ENCODE assay signal across 12 cellular contexts in the genomic region with DNA sequence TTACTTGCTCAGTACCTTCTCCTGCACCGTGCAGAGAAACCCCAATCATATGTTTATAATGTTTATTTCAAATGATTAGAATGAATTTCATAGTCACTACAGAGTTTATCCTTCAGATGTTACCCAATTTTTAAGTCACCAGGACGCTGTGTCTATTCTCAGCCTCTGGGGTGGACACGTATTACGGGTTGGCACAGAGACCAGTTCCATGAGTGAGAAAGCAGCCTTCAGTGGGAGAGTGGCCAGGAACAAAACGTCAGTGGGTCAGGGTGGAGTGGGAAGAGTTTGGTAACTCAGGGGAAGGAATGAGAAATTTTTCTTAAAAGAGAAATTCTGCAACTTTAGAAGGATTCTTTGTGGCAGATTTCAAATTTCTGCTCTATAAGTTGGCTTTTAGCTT.
DNase-seq lines count a peak whose midpoint lies in the region; ATAC-seq, FAIRE-seq and TF ChIP-seq lines count a peak whose summit lies in the region.
"Had no signal": no experiment of that assay in that cellular context is flagged by ENCODE, and none has a peak within 500 bp of the region (broad histone marks: within the 10 kb centered on the region; RNA-seq: fewer than 3 reads in every experiment).

No MANE protein-coding gene starts in this region.

- H3K4me1 Mint-ChIP-seq in naive thymus-derived CD8-positive, alpha-beta T cell = peaks cover 15 to 52% (median 31%) of the 10 kb centered on the region in 4 donors

- in situ Hi-C loops in G401 (cut with HindIII; ENCODE audit: low sequenced_read_pairs) = no loop called here
- in situ Hi-C loops in GM13976 (cut with MboI; ENCODE audit: low sequenced_read_pairs, unreplicated experiment) = no loop called here

- H3K4me3 ChIP-seq in colonic mucosa (no peak overlapping the region), kidney (ENCODE audit: low read length in 2 of 2) (no peak overlapping the region), skeletal muscle tissue (ENCODE audit: low read length in 3 of 3) (no peak overlapping the region), neuronal stem cell (ENCODE audit: low read length in 2 of 2) (no peak overlapping the region)

- H4K91ac ChIP-seq in neuronal stem cell (ENCODE audit: low read depth, low read length, poor library complexity) = no peak overlapping the region

- H2BK15ac ChIP-seq in neuronal stem cell (ENCODE audit: low read length) = no peak overlapping the region

- H3K4me2 ChIP-seq in neuronal stem cell (ENCODE audit: insufficient read depth, low read length, poor library complexity, severe bottlenecking) = no peak overlapping the region

- H3K4ac ChIP-seq in neuronal stem cell (ENCODE audit: low read length) = no peak overlapping the region

- POLR2A ChIA-PET in naive thymus-derived CD8-positive, alpha-beta T cell (lab: Charles Lee) = no interaction called here

- no CpG with 5 or more reads among the region's 5 CpGs for WGBS in neuronal stem cell (ENCODE audit: extremely low coverage in 2 of 2, insufficient read length in 2 of 2, insufficient replicate concordance in 1 of 2), 2 donors

- H2BK120ac ChIP-seq in neuronal stem cell (ENCODE audit: low read depth, low read length) = no peak overlapping the region

- no peaks in the 10 kb centered on the region for H3K36me3 ChIP-seq in colonic mucosa
- no peaks in the 10 kb centered on the region for H3K36me3 ChIP-seq in kidney (ENCODE audit: control insufficient read depth in 1 of 2, insufficient read depth in 2 of 2, low read length in 2 of 2)
- H3K36me3 ChIP-seq in skeletal muscle tissue (ENCODE audit: control insufficient read depth in 3 of 3, insufficient read depth in 3 of 3, low read length in 3 of 3) = no peaks in the 10 kb centered on the region
- peaks cover 0 to 2% of the 10 kb centered on the region in 2 donors for H3K36me3 ChIP-seq in neuronal stem cell (replicated peaks in 1 of 2; ENCODE audit: control insufficient read depth in 2 of 2, insufficient read depth in 2 of 2, low read length in 2 of 2)

- no peak overlapping the region for H2AK5ac ChIP-seq in neuronal stem cell (ENCODE audit: low read depth, low read length)

- peaks cover 12 to 27% (median 17%) of the 10 kb centered on the region in 3 donors for H3K36me3 Mint-ChIP-seq in naive thymus-derived CD8-positive, alpha-beta T cell
- H3K36me3 Mint-ChIP-seq: natural killer cell treated with Interleukin-12 subunit alpha and Interleukin-12 subunit beta and Interleukin-15 and Interleukin-18, amount 100 ng/mL, for 72 hours had no signal

- H3K9ac ChIP-seq in colonic mucosa (ENCODE audit: low read depth in 2 of 2, low read length in 2 of 2) (no peak overlapping the region), kidney (ENCODE audit: low read length in 2 of 2) (no peak overlapping the region), skeletal muscle tissue (ENCODE audit: low read depth in 1 of 3, low read length in 3 of 3) (no peak overlapping the region), neuronal stem cell (ENCODE audit: low read depth, low read length, poor library complexity) (no peak overlapping the region)

- TF ChIP-seq CTCF in colonic mucosa (IDR thresholded peaks at IDR 0.05) (no peak), kidney (IDR thresholded peaks at IDR 0.05; ENCODE audit: borderline replicate concordance, extremely low read depth, insufficient read depth) (no peak), GM13976 (IDR thresholded peaks at IDR 0.05; ENCODE audit: borderline replicate concordance, control extremely low read depth, extremely low read depth, insufficient read depth, missing control alignments) (no peak)

- H3K18ac ChIP-seq in neuronal stem cell (ENCODE audit: low read length) = no peak overlapping the region

- no peaks in the 10 kb centered on the region for H3K27me3 Mint-ChIP-seq in naive thymus-derived CD8-positive, alpha-beta T cell
- H3K27me3 Mint-ChIP-seq: natural killer cell treated with Interleukin-12 subunit alpha and Interleukin-12 subunit beta and Interleukin-15 and Interleukin-18, amount 100 ng/mL, for 72 hours had no signal

- intact Hi-C loops in colonic mucosa (cut with DNase I) (no loop called here), kidney (cut with DNase I) (no loop called here)

- H3K9me3 Mint-ChIP-seq in naive thymus-derived CD8-positive, alpha-beta T cell = peaks cover 0 to 15% (median 0%) of the 10 kb centered on the region in 9 donors

- H3K27me3 ChIP-seq in colonic mucosa = no peaks in the 10 kb centered on the region
- no peaks in the 10 kb centered on the region for H3K27me3 ChIP-seq in skeletal muscle tissue (ENCODE audit: control insufficient read depth in 3 of 3, insufficient read depth in 3 of 3, low read length in 3 of 3)
- H3K27me3 ChIP-seq in neuronal stem cell (ENCODE audit: control insufficient read depth in 3 of 3, insufficient read depth in 3 of 3, low read depth in 1 of 3, low read length in 3 of 3) = no peaks in the 10 kb centered on the region

- FAIRE-seq in kidney (lab: Jason Lieb, UNC) = no peak
- FAIRE-seq: GM12891 had no signal

- H4K8ac ChIP-seq in neuronal stem cell (ENCODE audit: low read depth, low read length) = no peak overlapping the region

- peak; percentile 54 for DNase-seq in G401 (ENCODE audit: low spot score)
- peak; percentile 58 for DNase-seq in colonic mucosa
- DNase-seq in kidney = peak; percentile 86
- no peak for DNase-seq in neuronal stem cell (ENCODE audit: low spot score)
- no peak for DNase-seq in naive thymus-derived CD8-positive, alpha-beta T cell
- DNase-seq in GM13976 (ENCODE audit: low spot score) = no peak
- DNase-seq: activated effector memory CD4-positive, alpha-beta T cell treated with anti-CD3 and anti-CD28 coated beads, Interleukin-2, amount 50 U/mL, for 16 hours had no signal

- no peak overlapping the region for H2BK12ac ChIP-seq in neuronal stem cell (ENCODE audit: low read length)

- no peak for ATAC-seq in GM21447 (IDR thresholded peaks at IDR 0.05; ENCODE audit: unreplicated experiment)
- no peak for ATAC-seq in naive thymus-derived CD8-positive, alpha-beta T cell
- ATAC-seq: natural killer cell treated with Interleukin-12 subunit alpha and Interleukin-12 subunit beta and Interleukin-15 and Interleukin-18, amount 100 ng/mL, for 72 hours had no signal

- H3K27ac ChIP-seq in colonic mucosa (no peak overlapping the region), kidney (ENCODE audit: low read depth in 2 of 2, low read length in 2 of 2) (no peak overlapping the region), skeletal muscle tissue (ENCODE audit: low read depth, low read length) (peak overlapping the region; percentile 33), neuronal stem cell (replicated peaks; ENCODE audit: low read length) (no peak overlapping the region)
- H3K27ac ChIP-seq: RWPE1 had no signal

- no peaks in the 10 kb centered on the region for H3K9me3 ChIP-seq in colonic mucosa
- H3K9me3 ChIP-seq in kidney (ENCODE audit: control insufficient read depth in 1 of 2, low read length in 2 of 2) = no peaks in the 10 kb centered on the region
- no peaks in the 10 kb centered on the region for H3K9me3 ChIP-seq in skeletal muscle tissue (ENCODE audit: control insufficient read depth in 3 of 3, low read length in 3 of 3)
- H3K9me3 ChIP-seq in neuronal stem cell (replicated peaks in 1 of 2; ENCODE audit: control insufficient read depth in 2 of 2, insufficient read depth in 1 of 2, low read depth in 1 of 2, low read length in 2 of 2) = peaks cover 0 to 6% of the 10 kb centered on the region in 2 donors

- H2BK5ac ChIP-seq in neuronal stem cell (ENCODE audit: low read length) = no peak overlapping the region

- H3K27ac Mint-ChIP-seq in naive thymus-derived CD8-positive, alpha-beta T cell = peak overlapping the region in 1 of 10 donors; percentile 7
- H3K27ac Mint-ChIP-seq: natural killer cell treated with Interleukin-12 subunit alpha and Interleukin-12 subunit beta and Interleukin-15 and Interleukin-18, amount 100 ng/mL, for 72 hours had no signal

- no peaks in the 10 kb centered on the region for H3K79me1 ChIP-seq in neuronal stem cell (ENCODE audit: low read depth, low read length)

- peak overlapping the region in 1 of 10 donors; percentile 14 for H3K4me3 Mint-ChIP-seq in naive thymus-derived CD8-positive, alpha-beta T cell
- H3K4me3 Mint-ChIP-seq: natural killer cell treated with Interleukin-12 subunit alpha and Interleukin-12 subunit beta and Interleukin-15 and Interleukin-18, amount 100 ng/mL, for 72 hours had no signal

- no peak overlapping the region for H2AFZ ChIP-seq in neuronal stem cell (ENCODE audit: low read length)

- H3K4me1 ChIP-seq in colonic mucosa (no peaks in the 10 kb centered on the region), kidney (ENCODE audit: control insufficient read depth in 1 of 2, insufficient read depth in 1 of 2, low read depth in 1 of 2, low read length in 2 of 2) (peaks cover 3 to 4% of the 10 kb centered on the region in 2 donors), skeletal muscle tissue (ENCODE audit: control insufficient read depth in 3 of 3, insufficient read depth in 3 of 3, low read length in 3 of 3) (peaks cover 0 to 5% (median 2%) of the 10 kb centered on the region in 3 donors), neuronal stem cell (ENCODE audit: control insufficient read depth in 2 of 2, insufficient read depth in 1 of 2, low read depth in 1 of 2, low read length in 2 of 2) (peaks cover 0 to 9% of the 10 kb centered on the region in 2 donors)

- no peak overlapping the region for H3K23ac ChIP-seq in neuronal stem cell (ENCODE audit: low read depth, low read length, poor library complexity)

- H3K14ac ChIP-seq in neuronal stem cell (ENCODE audit: low read length) = no peak overlapping the region

Comparison
In these comparisons a context has a peak if more than half of its experiments do, and no peak if none do; other contexts are left out.
1. DNase-seq: peak in G401 (single experiment), colonic mucosa (single experiment) and kidney (single experiment); none in neuronal stem cell (single experiment), naive thymus-derived CD8-positive, alpha-beta T cell (0 of 10) and GM13976 (single experiment).